Comparison of ENCODE assay signal across 9 cellular contexts in the genomic region with DNA sequence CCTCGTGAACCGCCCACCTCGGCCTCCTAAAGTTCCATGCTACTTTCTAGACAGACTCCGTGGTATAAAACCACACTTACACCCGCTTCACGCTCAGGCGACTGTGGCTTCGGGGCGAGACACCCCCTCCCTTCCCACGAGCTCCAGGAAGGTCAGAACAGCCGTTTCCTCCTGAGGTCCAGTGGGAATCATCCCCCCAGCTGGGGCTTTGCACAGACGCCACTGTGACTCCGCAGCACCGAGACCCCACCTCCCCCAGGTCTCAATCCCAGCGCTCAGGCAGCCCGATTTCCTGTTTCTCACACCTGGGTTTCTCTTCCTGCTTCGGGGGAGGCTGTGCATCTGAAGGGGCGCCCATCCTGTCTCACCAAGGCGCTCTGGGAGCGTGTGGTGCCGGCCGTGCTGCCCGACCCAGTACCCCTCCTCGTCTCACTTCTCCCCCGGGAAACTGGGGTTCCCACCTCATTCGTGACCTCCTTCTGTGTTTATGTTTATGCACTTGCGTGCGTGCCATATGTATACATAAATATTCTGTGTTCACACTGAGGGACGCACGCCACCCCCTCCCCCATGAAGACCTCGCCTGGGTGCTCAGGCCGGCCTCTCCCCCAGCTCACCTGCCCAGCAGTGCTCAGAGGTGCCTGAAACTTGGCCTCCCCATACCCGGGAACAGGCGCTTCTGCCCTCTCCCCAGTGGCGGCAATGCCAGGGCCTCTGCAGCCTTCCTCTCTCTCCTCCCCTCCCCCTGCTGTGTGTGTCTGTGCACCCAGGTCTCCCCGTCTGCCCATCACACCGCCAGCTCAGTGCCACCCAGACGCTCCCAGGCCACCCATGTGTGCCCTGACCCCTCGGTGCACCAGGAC. TPM values are rescaled to one million over a fixed set of nuclear protein-coding genes. Genes with fewer than 3 reads are reported as not detected.
DNase-seq lines count a peak whose midpoint lies in the region; ATAC-seq and TF ChIP-seq lines count a peak whose summit lies in the region.
"Had no signal": no experiment of that assay in that cellular context is flagged by ENCODE, and none has a peak within 500 bp of the region (broad histone marks: within the 10 kb centered on the region; RNA-seq: fewer than 3 reads in every experiment).

No MANE protein-coding gene starts in this region.

- H3K4me2 ChIP-seq in SK-N-SH, result no peak overlapping the region

- no peak for TF ChIP-seq CTCF in SK-N-SH (IDR thresholded peaks at IDR 0.05)

- CTCF ChIA-PET in SK-N-SH (lab: Yijun Ruan, JAX), result interaction anchor here (1.0 to 1.3 kb wide), 2 partner anchors 12 to 94 kb away, joined by 4 to 7 read pairs; no protein-coding TSS in a partner anchor

- no peak overlapping the region for H3K9ac ChIP-seq in SK-N-SH

- no peak for TF ChIP-seq RAD21 in SK-N-SH (IDR thresholded peaks at IDR 0.05; ENCODE audit: low read length)

- H2AFZ ChIP-seq in SK-N-SH (ENCODE audit: low read depth), result no peak overlapping the region

- H3K79me2 ChIP-seq in SK-N-SH (ENCODE audit: insufficient read depth), result peaks cover 55% of the 10 kb centered on the region

- 0 out of 2 replicates have a peak, but pooled peaks cover 11% of the 10 kb centered on the region for H4K20me1 ChIP-seq in SK-N-SH (ENCODE audit: insufficient read depth)

- H3K9me3 ChIP-seq in SK-N-SH (no peaks in the 10 kb centered on the region), aorta (ENCODE audit: control insufficient read depth, low read length) (no peaks in the 10 kb centered on the region)

- ATAC-seq in SK-N-SH treated with all-trans-retinoic acid at 6 μM for 48 hours, result no peak
- ATAC-seq in HG03460 (IDR thresholded peaks at IDR 0.05; ENCODE audit: unreplicated experiment), result peak; percentile 72
- ATAC-seq in left lobe of liver, result peak; percentile 12
- ATAC-seq in aorta (ENCODE audit: low FRiP score), result peak; percentile 27

- H3K27me3 ChIP-seq in SK-N-SH (ENCODE audit: insufficient read depth) (no peaks in the 10 kb centered on the region), aorta (ENCODE audit: control insufficient read depth in 1 of 2, insufficient read depth in 2 of 2, low read length in 1 of 2) (no peaks in the 10 kb centered on the region)

- no peak for TF ChIP-seq EP300 in SK-N-SH (IDR thresholded peaks at IDR 0.05; ENCODE audit: borderline replicate concordance in 1 of 2, low read depth in 1 of 2, low read length in 1 of 2)

- POLR2A ChIA-PET in SK-N-SH (lab: Yijun Ruan, JAX), result no interaction called here

- H3K36me3 ChIP-seq in SK-N-SH (replicated peaks in 1 of 2; ENCODE audit: control insufficient read depth in 1 of 2, insufficient read depth in 2 of 2, low read length in 1 of 2) (no peaks in the 10 kb centered on the region), aorta (ENCODE audit: control insufficient read depth in 1 of 2, insufficient read depth in 2 of 2, low read length in 1 of 2) (no peaks in the 10 kb centered on the region)

- no peak overlapping the region for H3K27ac ChIP-seq in SK-N-SH (ENCODE audit: low read depth in 2 of 2, low read length in 1 of 2)
- no peak overlapping the region for H3K27ac ChIP-seq in aorta (ENCODE audit: low read depth in 1 of 2, low read length in 2 of 2)
- H3K27ac ChIP-seq: 22Rv1 had no signal

- H3F3A ChIP-seq in SK-N-SH (replicated peaks; ENCODE audit: insufficient read depth), result no peaks in the 10 kb centered on the region

- 96% methylated on average over 39 of the region's 39 CpGs for WGBS in SK-N-SH (ENCODE audit: low lambda C conversion rate)
- 85 to 88% methylated on average over 39 of the region's 39 CpGs for WGBS in aorta, 2 donors

- H3K4me3 ChIP-seq in SK-N-SH (ENCODE audit: low read depth in 2 of 2, low read length in 1 of 2), result no peak overlapping the region
- no peak overlapping the region for H3K4me3 ChIP-seq in aorta (ENCODE audit: low read length in 2 of 2)

- intact Hi-C loops in aorta (cut with DNase I), result no loop called here

- H3K4me1 ChIP-seq in SK-N-SH (ENCODE audit: control insufficient read depth in 1 of 2, insufficient read depth in 2 of 2, low read depth in 1 of 2, low read length in 1 of 2) (no peaks in the 10 kb centered on the region; a peak in 1 of 4 replicates), aorta (ENCODE audit: control insufficient read depth in 1 of 2, insufficient read depth in 2 of 2, low read length in 2 of 2) (no peaks in the 10 kb centered on the region)

- no peaks in the 10 kb centered on the region for H3K9me2 ChIP-seq in SK-N-SH

- DNase-seq in SK-N-SH (peak; percentile 20), activated T-cell treated with anti-CD3 and anti-CD28 coated beads for 1 hour (ENCODE audit: low read depth) (peak; percentile 34), left lobe of liver (ENCODE audit: low spot score) (peak; percentile 41), aorta (peak; percentile 44 to 52), NK-92 (lab: John Stamatoyannopoulos, UW; ENCODE audit: unreplicated experiment) (no peak), mucosa of gallbladder (ENCODE audit: low spot score) (no peak)

TF ChIP-seq in SK-N-SH, 30 proteins besides CTCF, POLR2A, EP300 and RAD21 (continues in another document):
- no peak for TF ChIP-seq GABPA (IDR thresholded peaks at IDR 0.05; ENCODE audit: low read depth)
- TF ChIP-seq EZH2phosphoT487 (IDR thresholded peaks at IDR 0.05; ENCODE audit: borderline replicate concordance, low read depth), result no peak
- TF ChIP-seq PBX3 (IDR thresholded peaks at IDR 0.05), result no peak
- TF ChIP-seq TEAD4 (IDR thresholded peaks at IDR 0.05; ENCODE audit: borderline replicate concordance, insufficient read depth), result no peak
- no peak for TF ChIP-seq YY1 (IDR thresholded peaks at IDR 0.05; ENCODE audit: low read depth)
- TF ChIP-seq MEF2A (IDR thresholded peaks at IDR 0.05; ENCODE audit: borderline replicate concordance, low read depth), result no peak
- TF ChIP-seq CHD2 (IDR thresholded peaks at IDR 0.05; ENCODE audit: low read length, partially characterized antibody), result no peak
- TF ChIP-seq NRF1 (IDR thresholded peaks at IDR 0.05; ENCODE audit: low read depth, low read length), result no peak
- TF ChIP-seq FOXM1 (IDR thresholded peaks at IDR 0.05; ENCODE audit: low read depth), result no peak
- no peak for TF ChIP-seq RFX5 (IDR thresholded peaks at IDR 0.05; ENCODE audit: low read length)

TF ChIP-seq in SK-N-SH treated with all-trans-retinoic acid at 6 μM for 48 hours, 23 proteins besides CTCF, POLR2A, EP300 and RAD21 (continues in another document):
- no peak for TF ChIP-seq GLIS3 (CRISPR knock-in tag; IDR thresholded peaks at IDR 0.05)
- no peak for TF ChIP-seq TOX (CRISPR knock-in tag; IDR thresholded peaks at IDR 0.05; ENCODE audit: borderline replicate concordance)
- TF ChIP-seq TCF4 (CRISPR knock-in tag; IDR thresholded peaks at IDR 0.05; ENCODE audit: borderline replicate concordance), result no peak
- no peak for TF ChIP-seq TSHZ2 (CRISPR knock-in tag; IDR thresholded peaks at IDR 0.05)
- no peak for TF ChIP-seq ZC3H10 (CRISPR knock-in tag; IDR thresholded peaks at IDR 0.05)
- no peak for TF ChIP-seq CSDC2 (CRISPR knock-in tag; IDR thresholded peaks at IDR 0.05)
- no peak for TF ChIP-seq SNAI2 (CRISPR knock-in tag; IDR thresholded peaks at IDR 0.05)
- no peak for TF ChIP-seq ZFP30 (CRISPR knock-in tag; IDR thresholded peaks at IDR 0.05)

RNA-seq across cellular contexts. Expression of gene SLC35E2B, which starts 14.6 kb away (rescaled TPM):
- polyA plus RNA-seq in SK-N-SH (2012; rRNA removed) (20.5 and 20.6 TPM in 2 replicates), aorta (10 to 100 TPM in 1 of 2 donors, 1 to 10 TPM in 1; 8.1 to 32.0 TPM)
- polyA plus RNA-seq in SK-N-SH (2012; cell fraction: cytosol; rRNA removed), result 15.5 and 19.2 TPM in 2 replicates
- 58.2 and 59.5 TPM in 2 replicates for polyA plus RNA-seq in SK-N-SH (2012; cell fraction: nucleus; rRNA removed)
- total RNA-seq in left lobe of liver (18.6 TPM), aorta (10 to 100 TPM; 25.2 to 53.5 TPM), mucosa of gallbladder (108 TPM)

RNA-seq across cellular contexts. Expression of gene CDK11B, which starts 19.1 kb away (rescaled TPM):
- polyA plus RNA-seq in SK-N-SH (2012; rRNA removed) (11.3 and 15.0 TPM in 2 replicates), aorta (10 to 100 TPM; 42.3 to 44.7 TPM)
- polyA plus RNA-seq in SK-N-SH (2012; cell fraction: cytosol; rRNA removed), result 13.7 and 15.0 TPM in 2 replicates
- polyA plus RNA-seq in SK-N-SH (2012; cell fraction: nucleus; rRNA removed), result 31.3 and 32.9 TPM in 2 replicates
- total RNA-seq in left lobe of liver (8.7 TPM), aorta (10 to 100 TPM; 25.2 to 27.0 TPM), mucosa of gallbladder (24.2 TPM)

RNA-seq across cellular contexts. Expression of gene MMP23B, which starts 46.0 kb away (rescaled TPM):
- 0.96 and 1.2 TPM in 2 replicates for polyA plus RNA-seq in SK-N-SH (2012; rRNA removed)
- polyA plus RNA-seq in SK-N-SH (2012; cell fraction: cytosol; rRNA removed), result 0.10 and 0.15 TPM in 2 replicates
- polyA plus RNA-seq in SK-N-SH (2012; cell fraction: nucleus; rRNA removed), result 9.6 and 17.1 TPM in 2 replicates
- 1.6 TPM for total RNA-seq in left lobe of liver
- 10 to 100 TPM; 15.5 to 74.5 TPM for total RNA-seq in aorta
- 100 to 1,000 TPM in 1 of 2 donors, 10 to 100 TPM in 1; 41.2 to 120 TPM for polyA plus RNA-seq in aorta
- 56.0 TPM for total RNA-seq in mucosa of gallbladder

RNA-seq across cellular contexts. Expression of gene CDK11A, which starts 46.2 kb away (rescaled TPM):
- polyA plus RNA-seq in SK-N-SH (2012; rRNA removed), result 22.0 and 24.0 TPM in 2 replicates
- 9.6 and 10.1 TPM in 2 replicates for polyA plus RNA-seq in SK-N-SH (2012; cell fraction: cytosol; rRNA removed)
- 159 and 185 TPM in 2 replicates for polyA plus RNA-seq in SK-N-SH (2012; cell fraction: nucleus; rRNA removed)
- 13.6 TPM for total RNA-seq in left lobe of liver
- total RNA-seq in aorta, result 10 to 100 TPM; 52.7 to 53.1 TPM
- 10 to 100 TPM; 26.3 to 56.3 TPM for polyA plus RNA-seq in aorta
- 31.5 TPM for total RNA-seq in mucosa of gallbladder

Comparison
In these comparisons a context has a peak if more than half of its experiments do, and no peak if none do; other contexts are left out.
1. DNase-seq: peak in SK-N-SH (single experiment), activated T-cell treated with anti-CD3 and anti-CD28 coated beads for 1 hour (single experiment), left lobe of liver (single experiment) and aorta (2 of 2); none in NK-92 (single experiment) and mucosa of gallbladder (single experiment).